8 cellular contexts compared by ENCODE assay signal in the genomic region with DNA sequence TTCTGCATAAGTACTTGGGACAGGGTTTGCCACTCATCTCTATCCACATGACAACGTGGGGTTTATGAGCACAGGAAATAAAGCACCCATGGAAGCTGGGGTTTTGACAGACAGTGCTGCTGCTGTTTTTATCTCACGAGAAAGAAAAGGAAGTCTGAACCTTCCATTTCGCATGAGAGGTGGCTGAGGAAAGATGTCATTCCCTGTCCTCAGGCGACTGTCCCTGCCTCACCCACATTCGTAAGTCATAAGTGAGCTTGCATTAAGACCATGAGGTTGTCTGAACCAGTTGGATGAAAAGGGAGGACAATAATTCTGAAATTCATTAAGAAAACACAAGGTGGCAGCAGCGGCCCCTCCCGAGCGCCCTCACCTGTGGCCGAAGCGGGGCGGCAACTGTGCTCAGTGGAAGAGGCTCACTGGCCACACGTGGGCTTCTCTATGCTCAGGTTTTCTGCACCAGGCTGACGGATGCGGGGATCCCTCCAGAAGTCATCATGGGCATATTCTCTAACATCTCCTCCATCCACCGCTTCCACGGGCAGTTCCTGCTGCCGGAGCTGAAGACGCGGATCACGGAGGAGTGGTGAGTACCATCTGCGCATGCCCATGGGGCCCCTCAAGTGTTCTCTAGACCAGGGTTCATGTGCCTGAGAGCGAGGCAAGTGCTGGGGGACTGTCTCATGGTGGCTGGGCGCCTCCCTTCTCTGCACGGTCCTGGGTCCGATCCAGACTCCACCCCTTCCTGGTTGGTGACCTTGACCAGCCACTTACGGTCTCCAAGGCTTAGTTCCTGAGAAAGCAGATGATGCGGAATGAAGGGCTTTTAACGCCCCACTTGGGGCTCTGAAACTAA.
DNase-seq lines count a peak whose midpoint lies in the region; ATAC-seq and TF ChIP-seq lines count a peak whose summit lies in the region.

No MANE protein-coding gene starts in this region.

- H3K4me3 Mint-ChIP-seq in memory B cell = no peak overlapping the region

- peaks cover 19% of the 10 kb centered on the region for H3K4me1 Mint-ChIP-seq in memory B cell

- no peak overlapping the region for H3K27ac Mint-ChIP-seq in memory B cell

- in situ Hi-C loops in ACHN (cut with HindIII; ENCODE audit: low pct_ligation_motif_present, low pct_unique_long_range_greater_than_20kb, low sequenced_read_pairs) = no loop called here

- TF ChIP-seq CTCF in choroid plexus epithelial cell (conservative IDR thresholded peaks at IDR 0.05; ENCODE audit: low read depth, low read length) = peak; percentile 78

- peak; percentile 36 for DNase-seq in ACHN
- DNase-seq in NCI-H2107 treated with DMSO at 0.1 percent for 48 hours (lab: John Stamatoyannopoulos, UW; ENCODE audit: unreplicated experiment) = peak; percentile 6
- peak; percentile 73 for DNase-seq in activated CD4-positive, CD25-positive, alpha-beta regulatory T cell treated with anti-CD3 and anti-CD28 coated beads, Interleukin-2, amount 50 U/mL, for 72 hours
- DNase-seq in choroid plexus epithelial cell (ENCODE audit: low read depth) = peak; percentile 68
- DNase-seq in memory B cell (ENCODE audit: low spot score in 2 of 2) = peak; percentile 63 to 65
- peak; percentile 44 to 55 for DNase-seq in stimulated activated CD8-positive, alpha-beta memory T cell treated with anti-CD3 and anti-CD28 coated beads, Interleukin-2, amount 100 ng/mL, for 48 hours (ENCODE audit: low read depth in 2 of 2)

- H3K36me3 Mint-ChIP-seq in memory B cell = peaks cover 39% of the 10 kb centered on the region

- H3K9me3 Mint-ChIP-seq in memory B cell = no peaks in the 10 kb centered on the region

- ATAC-seq in GM18502 (IDR thresholded peaks at IDR 0.05; ENCODE audit: poor library complexity, unreplicated experiment) = peak; percentile 40
- ATAC-seq in memory B cell (ENCODE audit: low read depth) = peak; percentile 93
- ATAC-seq in GM18517 (IDR thresholded peaks at IDR 0.05; ENCODE audit: unreplicated experiment) = no peak

- no peaks in the 10 kb centered on the region for H3K27me3 Mint-ChIP-seq in memory B cell

- no peak overlapping the region for H3K4me3 ChIP-seq in choroid plexus epithelial cell (ENCODE audit: low read depth, low read length)

Comparison
In these comparisons a context has a peak if more than half of its experiments do, and no peak if none do; other contexts are left out.
1. DNase-seq: peak in every context shown above with its lines; median percentile 73 in activated CD4-positive, CD25-positive, alpha-beta regulatory T cell treated with anti-CD3 and anti-CD28 coated beads, Interleukin-2, amount 50 U/mL, for 72 hours; 68 in choroid plexus epithelial cell; 64 in memory B cell; 50 in stimulated activated CD8-positive, alpha-beta memory T cell treated with anti-CD3 and anti-CD28 coated beads, Interleukin-2, amount 100 ng/mL, for 48 hours; 36 in ACHN; 6 in NCI-H2107 treated with DMSO at 0.1 percent for 48 hours.